33 cellular contexts compared by ENCODE assay signal in genomic region chr2:77370505-77370904, GRCh38.
"Had no signal": no experiment of that assay in that cellular context is flagged by ENCODE, and none has a peak within 500 bp of the region (broad histone marks: within the 10 kb centered on the region; RNA-seq: fewer than 3 reads in every experiment).

No MANE protein-coding gene starts in this region.

- H3K36me3 ChIP-seq: ascending aorta, cardiac muscle cell had no signal

- H3K4me1 ChIP-seq: ascending aorta had no signal

- H3K4me1 Mint-ChIP-seq: activated B cell treated with CpG ODN at 0.5 μM for 24 hours; activated CD4-positive, alpha-beta T cell treated with anti-CD3 and anti-CD28 coated beads, Interleukin-2, amount 10 ng/mL, durations not matched to agents 7 days and 5 days; activated naive CD4-positive, alpha-beta T cell treated with anti-CD3 and anti-CD28 coated beads, Interleukin-2, amount 10 ng/mL, durations not matched to agents 7 days and 5 days; activated naive CD4-positive, alpha-beta T cell treated with anti-CD3 and anti-CD28 coated beads, Interleukin-2, amount 50 U/mL, for 24 hours; activated naive CD8-positive, alpha-beta T cell treated with anti-CD3 and anti-CD28 coated beads, Interleukin-2, amount 10 ng/mL, durations not matched to agents 7 days and 5 days; activated naive CD8-positive, alpha-beta T cell treated with anti-CD3 and anti-CD28 coated beads, Interleukin-2, amount 50 U/mL, for 24 hours; brain; central memory CD8-positive, alpha-beta T cell had no signal

- DNase-seq: activated B cell treated with CpG ODN at 0.5 μM for 24 hours; activated CD4-positive, alpha-beta memory T cell treated with anti-CD3 and anti-CD28 coated beads for 36 hours; activated CD4-positive, alpha-beta T cell treated with anti-CD3 and anti-CD28 coated beads for 48 hours; activated CD4-positive, alpha-beta T cell treated with anti-CD3 and anti-CD28 coated beads, Interleukin-2, amount 10 ng/mL, durations not matched to agents 7 days and 5 days; activated CD4-positive, CD25-positive, alpha-beta regulatory T cell treated with anti-CD3 and anti-CD28 coated beads, Interleukin-2, amount 50 U/mL, for 72 hours; activated CD8-positive, alpha-beta memory T cell treated with anti-CD3 and anti-CD28 coated beads, Interleukin-2, amount 50 U/mL, for 4 hours; activated CD8-positive, alpha-beta T cell treated with anti-CD3 and anti-CD28 coated beads for 36 hours; activated effector memory CD4-positive, alpha-beta T cell treated with Interleukin-2 at 50 U/mL for 16 hours; activated gamma-delta T cell; activated naive CD4-positive, alpha-beta T cell treated with anti-CD3 and anti-CD28 coated beads, Interleukin-2, amount 10 ng/mL, durations not matched to agents 7 days and 5 days; activated naive CD4-positive, alpha-beta T cell treated with Interleukin-2 at 50 U/mL for 16 hours; activated naive CD8-positive, alpha-beta T cell treated with anti-CD3 and anti-CD28 coated beads, Interleukin-2, amount 10 ng/mL, durations not matched to agents 7 days and 5 days; activated naive CD8-positive, alpha-beta T cell treated with anti-CD3 and anti-CD28 coated beads, Interleukin-2, amount 50 U/mL, for 24 hours; activated T-cell treated with anti-CD3 and anti-CD28 coated beads for 4 hours; activated T-cell treated with anti-CD3 and anti-CD28 coated beads, Interleukin-2, amount 50 U/mL, for 1 hour; activated T-cell treated with anti-CD3 and anti-CD28 coated beads, Interleukin-2, amount 50 U/mL, for 4 hours; amygdala; anterior cingulate cortex; caudate nucleus; cerebellar nuclear complex; T-helper 1 cell; T-helper 2 cell; T-helper 9 cell had no signal

- H3K27me3 Mint-ChIP-seq: activated B cell treated with CpG ODN at 0.5 μM for 24 hours; activated CD4-positive, alpha-beta memory T cell treated with anti-CD3 and anti-CD28 coated beads for 36 hours; activated CD4-positive, alpha-beta T cell treated with anti-CD3 and anti-CD28 coated beads, Interleukin-2, amount 10 ng/mL, durations not matched to agents 7 days and 5 days; activated CD8-positive, alpha-beta T cell treated with anti-CD3 and anti-CD28 coated beads for 36 hours; activated naive CD4-positive, alpha-beta T cell treated with anti-CD3 and anti-CD28 coated beads, Interleukin-2, amount 10 ng/mL, durations not matched to agents 7 days and 5 days; activated naive CD4-positive, alpha-beta T cell treated with anti-CD3 and anti-CD28 coated beads, Interleukin-2, amount 50 U/mL, for 24 hours; activated naive CD8-positive, alpha-beta T cell; activated naive CD8-positive, alpha-beta T cell treated with anti-CD3 and anti-CD28 coated beads, Interleukin-2, amount 10 ng/mL, durations not matched to agents 7 days and 5 days; activated naive CD8-positive, alpha-beta T cell treated with anti-CD3 and anti-CD28 coated beads, Interleukin-2, amount 50 U/mL, for 24 hours; brain; central memory CD8-positive, alpha-beta T cell had no signal

- H3K9me3 Mint-ChIP-seq: activated naive CD4-positive, alpha-beta T cell treated with anti-CD3 and anti-CD28 coated beads, Interleukin-2, amount 50 U/mL, for 24 hours; brain had no signal

- H3K27me3 ChIP-seq: ascending aorta, cardiac muscle cell had no signal

- H3K36me3 Mint-ChIP-seq: activated CD4-positive, alpha-beta memory T cell treated with anti-CD3 and anti-CD28 coated beads for 36 hours; activated naive CD4-positive, alpha-beta T cell treated with anti-CD3 and anti-CD28 coated beads, Interleukin-2, amount 10 ng/mL, durations not matched to agents 7 days and 5 days; activated naive CD4-positive, alpha-beta T cell treated with anti-CD3 and anti-CD28 coated beads, Interleukin-2, amount 50 U/mL, for 24 hours; activated naive CD8-positive, alpha-beta T cell; activated naive CD8-positive, alpha-beta T cell treated with anti-CD3 and anti-CD28 coated beads, Interleukin-2, amount 10 ng/mL, durations not matched to agents 7 days and 5 days; brain had no signal

- H3K4me3 Mint-ChIP-seq: activated B cell treated with CpG ODN at 0.5 μM for 24 hours; activated CD4-positive, alpha-beta memory T cell treated with anti-CD3 and anti-CD28 coated beads for 36 hours; activated CD4-positive, alpha-beta T cell treated with anti-CD3 and anti-CD28 coated beads, Interleukin-2, amount 10 ng/mL, durations not matched to agents 7 days and 5 days; activated CD8-positive, alpha-beta T cell treated with anti-CD3 and anti-CD28 coated beads for 36 hours; activated naive CD4-positive, alpha-beta T cell treated with anti-CD3 and anti-CD28 coated beads, Interleukin-2, amount 10 ng/mL, durations not matched to agents 7 days and 5 days; activated naive CD4-positive, alpha-beta T cell treated with anti-CD3 and anti-CD28 coated beads, Interleukin-2, amount 50 U/mL, for 24 hours; activated naive CD8-positive, alpha-beta T cell; activated naive CD8-positive, alpha-beta T cell treated with anti-CD3 and anti-CD28 coated beads, Interleukin-2, amount 10 ng/mL, durations not matched to agents 7 days and 5 days; activated naive CD8-positive, alpha-beta T cell treated with anti-CD3 and anti-CD28 coated beads, Interleukin-2, amount 50 U/mL, for 24 hours; activated T-cell treated with anti-CD3 and anti-CD28 coated beads, Interleukin-2, amount 50 U/mL, for 4 hours; brain; central memory CD8-positive, alpha-beta T cell; T-helper 1 cell treated with Interleukin-12 subunit alpha and Interleukin-12 subunit beta and Interleukin-4 antibody, amounts not matched to agents 30 μg/mL and 1 μg/mL, for 36 hours; T-helper 2 cell treated with Interferon-gamma antibody and Interleukin-4, amounts not matched to agents 5 μg/mL and 100 μg/mL, for 36 hours had no signal

- H3K27ac ChIP-seq: ascending aorta, cardiac muscle cell, VCaP had no signal

- ATAC-seq: activated CD8-positive, alpha-beta T cell treated with anti-CD3 and anti-CD28 coated beads for 36 hours; activated naive CD8-positive, alpha-beta T cell treated with anti-CD3 and anti-CD28 coated beads, Interleukin-2, amount 50 U/mL, for 24 hours; activated T-cell treated with anti-CD3 and anti-CD28 coated beads, Interleukin-2, amount 50 U/mL, for 4 hours had no signal

- H3K27ac Mint-ChIP-seq: activated B cell treated with CpG ODN at 0.5 μM for 24 hours; activated CD4-positive, alpha-beta memory T cell treated with anti-CD3 and anti-CD28 coated beads for 36 hours; activated CD4-positive, alpha-beta T cell treated with anti-CD3 and anti-CD28 coated beads, Interleukin-2, amount 10 ng/mL, durations not matched to agents 7 days and 5 days; activated CD8-positive, alpha-beta T cell treated with anti-CD3 and anti-CD28 coated beads for 36 hours; activated naive CD4-positive, alpha-beta T cell treated with anti-CD3 and anti-CD28 coated beads, Interleukin-2, amount 10 ng/mL, durations not matched to agents 7 days and 5 days; activated naive CD4-positive, alpha-beta T cell treated with anti-CD3 and anti-CD28 coated beads, Interleukin-2, amount 50 U/mL, for 24 hours; activated naive CD8-positive, alpha-beta T cell; activated naive CD8-positive, alpha-beta T cell treated with anti-CD3 and anti-CD28 coated beads, Interleukin-2, amount 10 ng/mL, durations not matched to agents 7 days and 5 days; activated naive CD8-positive, alpha-beta T cell treated with anti-CD3 and anti-CD28 coated beads, Interleukin-2, amount 50 U/mL, for 24 hours; activated T-helper 2 cell treated with anti-CD3 and anti-CD28 coated beads, Interferon-gamma antibody, Interleukin-2, Interleukin-4, amounts not matched to agents 10 μg/mL and 5 μg/mL and 100 μg/mL, durations not matched to agents 14 hours and 24 hours and 36 hours; brain; T-helper 1 cell treated with Interleukin-12 subunit alpha and Interleukin-12 subunit beta and Interleukin-4 antibody, amounts not matched to agents 30 μg/mL and 1 μg/mL, for 36 hours; T-helper 2 cell treated with Interferon-gamma antibody and Interleukin-4, amounts not matched to agents 5 μg/mL and 100 μg/mL, for 36 hours had no signal

- H3K9me3 ChIP-seq: ascending aorta had no signal

- H3K4me3 ChIP-seq: ascending aorta, cardiac muscle cell had no signal
